In the genomic region with DNA sequence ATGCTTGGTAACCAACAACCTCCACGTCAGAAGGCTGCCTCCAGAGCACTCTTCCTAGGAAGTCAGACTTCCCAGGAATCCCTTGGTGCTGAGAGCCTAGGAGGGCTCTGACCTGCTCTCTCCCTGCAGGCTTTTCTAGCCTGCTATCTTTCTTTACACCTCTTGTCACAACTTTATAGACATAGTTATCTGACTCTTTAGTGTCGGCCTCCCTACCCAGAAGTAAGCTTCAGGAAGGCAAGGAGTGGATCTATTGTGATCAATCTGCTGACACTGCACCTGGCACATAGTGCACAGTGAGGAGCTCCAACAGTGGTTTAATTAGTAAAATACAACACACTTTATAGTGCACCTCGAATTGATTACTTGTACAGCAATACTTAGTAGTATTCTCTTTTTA, we compare ENCODE assay signal across 1 cellular context.
TF ChIP-seq lines count a peak whose summit lies in the region.

No MANE protein-coding gene starts in this region.

TF ChIP-seq in HepG2, 621 proteins besides CTCF, POLR2A, EP300 and RAD21:
- TF ChIP-seq MAFF (IDR thresholded peaks at IDR 0.05; ENCODE audit: low read depth, low read length) = peak; percentile 63
- no peak for TF ChIP-seq ATF1 (CRISPR knock-in tag; IDR thresholded peaks at IDR 0.05)
- TF ChIP-seq, protein P1, sequence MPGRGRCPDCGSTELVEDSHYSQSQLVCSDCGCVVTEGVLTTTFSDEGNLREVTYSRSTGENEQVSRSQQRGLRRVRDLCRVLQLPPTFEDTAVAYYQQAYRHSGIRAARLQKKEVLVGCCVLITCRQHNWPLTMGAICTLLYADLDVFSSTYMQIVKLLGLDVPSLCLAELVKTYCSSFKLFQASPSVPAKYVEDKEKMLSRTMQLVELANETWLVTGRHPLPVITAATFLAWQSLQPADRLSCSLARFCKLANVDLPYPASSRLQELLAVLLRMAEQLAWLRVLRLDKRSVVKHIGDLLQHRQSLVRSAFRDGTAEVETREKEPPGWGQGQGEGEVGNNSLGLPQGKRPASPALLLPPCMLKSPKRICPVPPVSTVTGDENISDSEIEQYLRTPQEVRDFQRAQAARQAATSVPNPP (CRISPR knock-in tag; IDR thresholded peaks at IDR 0.05) = no peak
- TF ChIP-seq YEATS4 (CRISPR knock-in tag; IDR thresholded peaks at IDR 0.05; ENCODE audit: borderline replicate concordance) = no peak
- TF ChIP-seq MAFK (conservative IDR thresholded peaks at IDR 0.05 in 1 of 2, IDR thresholded peaks at IDR 0.05 in 1 of 2; ENCODE audit: low read length in 2 of 2) = peak; percentile 80 to 83
- TF ChIP-seq RFX5 (IDR thresholded peaks at IDR 0.05; ENCODE audit: low read depth, low read length) = no peak
- TF ChIP-seq ZKSCAN5 (CRISPR knock-in tag; IDR thresholded peaks at IDR 0.05) = no peak
- TF ChIP-seq ELF1 (CRISPR knock-in tag; IDR thresholded peaks at IDR 0.05) = peak; percentile 69
- peak; percentile 55; the same call in 1 of the 2 replicates for TF ChIP-seq ELF3 (CRISPR knock-in tag; IDR thresholded peaks at IDR 0.05)
